In the genomic region with DNA sequence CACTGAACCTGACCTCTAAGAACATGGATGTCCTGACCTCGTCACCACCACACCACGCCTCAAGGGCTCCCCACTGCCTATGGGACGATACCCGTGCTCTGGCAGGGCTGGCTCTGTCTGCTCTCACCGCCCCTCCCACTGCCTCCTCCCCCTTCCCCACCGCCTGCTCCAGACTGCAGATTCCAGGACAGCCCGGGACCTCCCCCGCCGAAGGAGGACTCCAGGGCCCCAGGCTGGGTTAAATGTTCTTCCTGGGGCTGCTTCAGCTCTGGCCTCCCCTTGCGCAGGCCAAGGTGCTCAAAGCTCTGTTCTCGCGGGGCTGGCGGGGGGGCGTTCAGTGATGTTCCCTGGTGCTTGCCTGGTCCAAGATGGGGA, we compare ENCODE assay signal across 8 cellular contexts.
DNase-seq lines count a peak whose midpoint lies in the region; ATAC-seq and TF ChIP-seq lines count a peak whose summit lies in the region.

No MANE protein-coding gene starts in this region.

- no peaks in the 10 kb centered on the region for H3K9me3 Mint-ChIP-seq in activated naive CD4-positive, alpha-beta T cell treated with anti-CD3 and anti-CD28 coated beads, Interleukin-2, amount 50 U/mL, for 24 hours
- H3K9me3 Mint-ChIP-seq in stimulated activated naive CD8-positive, alpha-beta T cell treated with anti-CD3 and anti-CD28 coated beads, Interleukin-15, Interleukin-2, amounts not matched to agents 100 ng/mL and 50 ng/mL, for 24 hours: no peaks in the 10 kb centered on the region

- peak overlapping the region; percentile 69 for H3K4me3 ChIP-seq in iPS-15b (ENCODE audit: low read depth, low read length)

- peaks cover 2% of the 10 kb centered on the region for H3K4me1 ChIP-seq in iPS-15b (ENCODE audit: control insufficient read depth, insufficient read depth, low read length)

- no peaks in the 10 kb centered on the region for H3K9me3 ChIP-seq in iPS-15b (ENCODE audit: control insufficient read depth, insufficient read depth, low read length)

- H3K4me1 Mint-ChIP-seq in activated naive CD4-positive, alpha-beta T cell treated with anti-CD3 and anti-CD28 coated beads, Interleukin-2, amount 50 U/mL, for 24 hours: peaks cover 4% of the 10 kb centered on the region
- H3K4me1 Mint-ChIP-seq in stimulated activated naive CD8-positive, alpha-beta T cell treated with anti-CD3 and anti-CD28 coated beads, Interleukin-15, Interleukin-2, amounts not matched to agents 100 ng/mL and 50 ng/mL, for 24 hours (ENCODE audit: low read depth): peaks cover 24% of the 10 kb centered on the region

- peak; percentile 14 for ATAC-seq in HG03439 (IDR thresholded peaks at IDR 0.05; ENCODE audit: unreplicated experiment)

- H3K27ac Mint-ChIP-seq in activated naive CD4-positive, alpha-beta T cell treated with anti-CD3 and anti-CD28 coated beads, Interleukin-2, amount 50 U/mL, for 24 hours: peak overlapping the region; percentile 25
- peak overlapping the region; percentile 0 for H3K27ac Mint-ChIP-seq in stimulated activated naive CD8-positive, alpha-beta T cell treated with anti-CD3 and anti-CD28 coated beads, Interleukin-15, Interleukin-2, amounts not matched to agents 100 ng/mL and 50 ng/mL, for 24 hours

- peaks cover 47% of the 10 kb centered on the region for H3K27me3 ChIP-seq in iPS-15b (ENCODE audit: control insufficient read depth, insufficient read depth, low read length)

- peak overlapping the region; percentile 27 for H3K4me3 Mint-ChIP-seq in activated naive CD4-positive, alpha-beta T cell treated with anti-CD3 and anti-CD28 coated beads, Interleukin-2, amount 50 U/mL, for 24 hours
- H3K4me3 Mint-ChIP-seq in stimulated activated naive CD8-positive, alpha-beta T cell treated with anti-CD3 and anti-CD28 coated beads, Interleukin-15, Interleukin-2, amounts not matched to agents 100 ng/mL and 50 ng/mL, for 24 hours: peak overlapping the region; percentile 63

- no peak for TF ChIP-seq CTCF in GM10266 (IDR thresholded peaks at IDR 0.05; ENCODE audit: control insufficient read depth, insufficient read depth, low read depth, missing control alignments)

- peaks cover 11% of the 10 kb centered on the region for H3K27me3 Mint-ChIP-seq in activated naive CD4-positive, alpha-beta T cell treated with anti-CD3 and anti-CD28 coated beads, Interleukin-2, amount 50 U/mL, for 24 hours
- peaks cover 34% of the 10 kb centered on the region for H3K27me3 Mint-ChIP-seq in stimulated activated naive CD8-positive, alpha-beta T cell treated with anti-CD3 and anti-CD28 coated beads, Interleukin-15, Interleukin-2, amounts not matched to agents 100 ng/mL and 50 ng/mL, for 24 hours

- no peaks in the 10 kb centered on the region for H3K36me3 Mint-ChIP-seq in activated naive CD4-positive, alpha-beta T cell treated with anti-CD3 and anti-CD28 coated beads, Interleukin-2, amount 50 U/mL, for 24 hours
- no peaks in the 10 kb centered on the region for H3K36me3 Mint-ChIP-seq in stimulated activated naive CD8-positive, alpha-beta T cell treated with anti-CD3 and anti-CD28 coated beads, Interleukin-15, Interleukin-2, amounts not matched to agents 100 ng/mL and 50 ng/mL, for 24 hours (ENCODE audit: low read depth)

- H3K36me3 ChIP-seq in iPS-15b (ENCODE audit: control insufficient read depth, insufficient read depth, low read length): no peaks in the 10 kb centered on the region

- DNase-seq in EH (ENCODE audit: low read depth): peak; percentile 73
- DNase-seq in GM10266 (ENCODE audit: extremely low spot score): no peak
- DNase-seq in nucleus accumbens (lab: John Stamatoyannopoulos, UW): no peak
- DNase-seq in NCI-H1436 treated with DMSO at 0.1 percent for 48 hours (lab: John Stamatoyannopoulos, UW): no peak

- H3K9ac ChIP-seq in iPS-15b (ENCODE audit: low read depth, low read length): peak overlapping the region; percentile 47
